8 cellular contexts compared by ENCODE assay signal in the genomic region with DNA sequence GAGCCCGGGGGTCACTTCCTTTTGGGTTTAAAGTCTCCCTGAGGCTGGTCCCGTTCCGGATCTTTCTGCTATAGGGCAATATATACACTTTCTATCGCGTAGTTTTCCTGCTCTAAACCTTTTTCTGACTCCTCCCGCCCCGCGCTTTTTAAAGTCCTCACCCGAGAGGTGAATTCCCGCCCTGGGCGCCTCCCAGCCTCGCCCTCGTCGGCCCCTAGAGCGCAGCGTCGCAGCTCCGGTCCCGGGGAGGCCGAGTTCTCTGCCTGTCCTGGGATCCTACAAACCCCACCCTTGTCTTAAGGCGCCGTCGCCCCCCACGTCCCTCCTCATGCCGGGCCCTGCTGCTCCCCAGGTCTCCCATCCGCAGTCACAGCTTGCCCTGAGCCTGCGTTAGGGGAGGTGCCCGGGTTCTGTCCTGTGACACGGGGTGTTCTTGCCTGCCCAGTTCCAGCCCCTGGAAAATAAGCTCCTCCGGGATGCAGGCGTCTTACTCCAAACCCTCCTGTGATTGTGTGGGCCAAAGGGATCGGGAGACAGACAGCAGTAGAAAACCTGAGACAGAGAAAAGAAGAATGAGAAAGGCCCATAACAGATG. TPM values are rescaled to one million over a fixed set of nuclear protein-coding genes. Genes with fewer than 3 reads are reported as not detected.
DNase-seq lines count a peak whose midpoint lies in the region; ATAC-seq and TF ChIP-seq lines count a peak whose summit lies in the region.

No MANE protein-coding gene starts in this region.

- TF ChIP-seq CTCF in AG04449 (IDR thresholded peaks at IDR 0.05; ENCODE audit: insufficient read depth, low read length, missing control alignments) = no peak

- H3K4me3 ChIP-seq in AG04449 (ENCODE audit: low read depth, low read length) = peak overlapping the region; percentile 73
- peak overlapping the region; percentile 84 to 89 for H3K4me3 ChIP-seq in muscle layer of duodenum (ENCODE audit: low read depth in 1 of 2, low read length in 2 of 2)
- H3K4me3 ChIP-seq in thymus (ENCODE audit: low read length) = peak overlapping the region; percentile 74

- H3K4me1 Mint-ChIP-seq in T-helper 17 cell = peaks cover 13% of the 10 kb centered on the region

- no peak for DNase-seq in AG04449 (ENCODE audit: low read depth, low spot score)
- DNase-seq in T-helper 17 cell = peak; percentile 14 to 26 (median 20)
- DNase-seq in effector CD8-positive, alpha-beta T cell (lab: John Stamatoyannopoulos, UW) = peak; percentile 40
- DNase-seq in NK-92 (lab: John Stamatoyannopoulos, UW; ENCODE audit: unreplicated experiment) = no peak

- H3K4me1 ChIP-seq in muscle layer of duodenum (ENCODE audit: control insufficient read depth in 1 of 2, insufficient read depth in 2 of 2, low read length in 2 of 2) (peaks cover 0 to 3% of the 10 kb centered on the region in 2 donors), thymus (ENCODE audit: control insufficient read depth, insufficient read depth, low read length) (no peaks in the 10 kb centered on the region)

- H3K27ac ChIP-seq in muscle layer of duodenum (ENCODE audit: low read length) (peak overlapping the region; percentile 45), thymus (ENCODE audit: low read depth) (peak overlapping the region; percentile 92)

- ATAC-seq in GM18867 (IDR thresholded peaks at IDR 0.05; ENCODE audit: unreplicated experiment) (peak; percentile 27), HG03135 (IDR thresholded peaks at IDR 0.05; ENCODE audit: unreplicated experiment) (peak; percentile 42), T-helper 17 cell (peak; percentile 48)

- peaks cover 4% of the 10 kb centered on the region for H3K36me3 Mint-ChIP-seq in T-helper 17 cell (ENCODE audit: low read depth)

- H3K9me3 ChIP-seq in T-helper 17 cell (ENCODE audit: control insufficient read depth, low read length, poor library complexity, severe bottlenecking) (peaks cover under 1% of the 10 kb centered on the region), muscle layer of duodenum (ENCODE audit: control insufficient read depth in 1 of 2, low read length in 2 of 2) (no peaks in the 10 kb centered on the region), thymus (ENCODE audit: control insufficient read depth) (peaks cover 1% of the 10 kb centered on the region)

- peak overlapping the region; percentile 91 for H3K4me3 Mint-ChIP-seq in T-helper 17 cell

- H3K27me3 ChIP-seq in muscle layer of duodenum (ENCODE audit: low read depth, low read length) (no peaks in the 10 kb centered on the region), thymus (ENCODE audit: control insufficient read depth, insufficient read depth) (no peaks in the 10 kb centered on the region)

- H3K36me3 ChIP-seq in muscle layer of duodenum (ENCODE audit: control insufficient read depth in 1 of 2, insufficient read depth in 2 of 2, low read length in 2 of 2) (no peaks in the 10 kb centered on the region), thymus (ENCODE audit: control insufficient read depth, insufficient read depth) (no peaks in the 10 kb centered on the region)

- under 1% methylated on average over 32 of the region's 32 CpGs for WGBS in thymus

- CTCF ChIA-PET in AG04449 (lab: Yijun Ruan, JAX) = no interaction called here

- POLR2A ChIA-PET in AG04449 (lab: Yijun Ruan, JAX) = no interaction called here

- H3K27ac Mint-ChIP-seq in T-helper 17 cell = peak overlapping the region; percentile 89

- H3K27me3 Mint-ChIP-seq in T-helper 17 cell = no peaks in the 10 kb centered on the region

RNA-seq across cellular contexts. Expression of gene ZNF525, which starts 0.5 kb away (rescaled TPM):
- total RNA-seq in T-helper 17 cell = 10 to 100 TPM; 11.1 to 14.3 TPM
- 12.8 TPM for polyA plus RNA-seq in thymus

RNA-seq across cellular contexts. Expression of gene ZNF765, which starts 29.0 kb away (rescaled TPM):
- 1 to 10 TPM; 6.7 to 7.7 TPM for total RNA-seq in T-helper 17 cell
- 6.2 TPM for polyA plus RNA-seq in thymus

RNA-seq across cellular contexts. Expression of gene ZNF845, which starts 32.4 kb away (rescaled TPM):
- 1 to 10 TPM; 6.5 to 6.9 TPM for total RNA-seq in T-helper 17 cell
- 5.7 TPM for polyA plus RNA-seq in thymus

Comparison
In these comparisons a context has a peak if more than half of its experiments do, and no peak if none do; other contexts are left out.
1. DNase-seq: peak in T-helper 17 cell (3 of 3) and effector CD8-positive, alpha-beta T cell (single experiment); none in AG04449 (single experiment) and NK-92 (single experiment).
2. Peak in every context shown above with its lines, with median percentiles within 50 percentile points of each other: H3K4me3 ChIP-seq and ATAC-seq.